8 cellular contexts compared by ENCODE assay signal in the genomic region with DNA sequence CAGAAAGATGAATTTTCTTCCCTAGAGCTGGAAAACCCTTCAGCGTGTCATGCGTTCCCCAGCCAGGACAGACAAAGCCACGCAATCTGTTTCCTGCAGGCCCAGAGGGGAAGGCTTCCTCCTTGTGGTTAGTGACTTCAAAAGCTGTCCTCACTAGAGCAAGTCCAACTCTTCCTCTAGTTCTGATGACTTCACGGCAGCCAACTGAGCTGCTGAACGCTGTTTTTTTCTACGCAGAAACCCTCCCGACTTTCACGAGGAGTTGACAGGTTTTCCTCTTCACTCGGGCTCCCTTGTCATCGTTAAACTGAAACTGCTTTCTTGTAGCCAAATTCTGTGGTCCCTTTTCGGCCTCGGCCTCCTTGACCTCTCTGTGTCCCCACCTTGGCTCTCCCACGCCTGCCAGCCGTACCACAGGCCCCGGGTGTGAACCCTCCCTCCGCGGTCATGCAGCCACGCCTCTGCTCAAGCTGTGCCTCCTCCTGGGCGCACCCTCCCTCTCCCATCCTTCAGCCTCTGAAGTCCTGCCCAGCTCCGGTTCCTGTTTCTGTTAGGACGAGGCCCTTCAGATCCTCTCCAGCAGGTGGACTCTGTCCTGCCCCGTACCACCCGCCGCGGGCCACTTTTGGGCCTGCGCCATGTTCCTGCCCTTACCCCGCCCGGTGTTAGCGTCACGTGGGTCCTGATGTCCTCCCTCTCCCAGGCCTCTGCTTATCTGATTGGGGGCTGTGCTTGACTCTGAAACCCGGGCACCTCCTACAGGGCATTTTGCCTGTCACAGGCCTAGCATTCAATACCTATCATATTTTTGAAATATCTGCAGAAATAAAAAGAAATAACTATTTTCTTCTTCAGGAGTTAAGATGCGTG. TPM values are rescaled to one million over a fixed set of nuclear protein-coding genes. Genes with fewer than 3 reads are reported as not detected.
DNase-seq lines count a peak whose midpoint lies in the region; ATAC-seq and TF ChIP-seq lines count a peak whose summit lies in the region.

No MANE protein-coding gene starts in this region.

- H3K27me3 Mint-ChIP-seq in activated CD4-positive, alpha-beta T cell treated with anti-CD3 and anti-CD28 coated beads, Interleukin-2, amount 10 ng/mL, durations not matched to agents 24 days and 14 days, result no peaks in the 10 kb centered on the region

- H3K27ac ChIP-seq in coronary artery (peak overlapping the region; percentile 80 to 93), lower lobe of right lung (peak overlapping the region; percentile 86)

- DNase-seq in NCI-H2227 (lab: John Stamatoyannopoulos, UW; ENCODE audit: unreplicated experiment), result peak; percentile 83
- peak; percentile 93 for DNase-seq in activated CD4-positive, alpha-beta T cell treated with anti-CD3 and anti-CD28 coated beads, Interleukin-2, amount 10 ng/mL, durations not matched to agents 24 days and 14 days
- peak; percentile 92 for DNase-seq in coronary artery (ENCODE audit: low spot score)
- DNase-seq in lower lobe of right lung, result peak; percentile 96
- DNase-seq in stimulated activated CD4-positive, alpha-beta T cell treated with anti-CD3 and anti-CD28 coated beads, TNF-alpha, amount 100 ng/mL, for 48 hours (ENCODE audit: low read depth in 3 of 3), result peak; percentile 57 to 71 (median 71)
- no peak for DNase-seq in NCI-H1048 (lab: John Stamatoyannopoulos, UW)

- H3K4me3 ChIP-seq in coronary artery (peak overlapping the region; percentile 66), lower lobe of right lung (peak overlapping the region; percentile 50)

- no peaks in the 10 kb centered on the region for H3K36me3 Mint-ChIP-seq in activated CD4-positive, alpha-beta T cell treated with anti-CD3 and anti-CD28 coated beads, Interleukin-2, amount 10 ng/mL, durations not matched to agents 24 days and 14 days (ENCODE audit: low read depth)

- peak overlapping the region; percentile 90 for H3K4me3 Mint-ChIP-seq in activated CD4-positive, alpha-beta T cell treated with anti-CD3 and anti-CD28 coated beads, Interleukin-2, amount 10 ng/mL, durations not matched to agents 24 days and 14 days

- H3K4me1 Mint-ChIP-seq in activated CD4-positive, alpha-beta T cell treated with anti-CD3 and anti-CD28 coated beads, Interleukin-2, amount 10 ng/mL, durations not matched to agents 24 days and 14 days, result peaks cover 28% of the 10 kb centered on the region

- H3K27ac Mint-ChIP-seq in activated CD4-positive, alpha-beta T cell treated with anti-CD3 and anti-CD28 coated beads, Interleukin-2, amount 10 ng/mL, durations not matched to agents 24 days and 14 days, result peak overlapping the region; percentile 97

- H3K36me3 ChIP-seq in lower lobe of right lung, result no peaks in the 10 kb centered on the region

- TF ChIP-seq CTCF in coronary artery (IDR thresholded peaks at IDR 0.05) (no peak), lower lobe of right lung (IDR thresholded peaks at IDR 0.05) (peak; percentile 51)

- peak; percentile 95 for ATAC-seq in GM18511 (IDR thresholded peaks at IDR 0.05; ENCODE audit: unreplicated experiment)
- peak; percentile 87 for ATAC-seq in HG02973 (IDR thresholded peaks at IDR 0.05; ENCODE audit: unreplicated experiment)
- peak; percentile 96 to 97 for ATAC-seq in lower lobe of right lung

- intact Hi-C loops in activated CD4-positive, alpha-beta T cell treated with anti-CD3 and anti-CD28 coated beads, Interleukin-2, amount 10 ng/mL, durations not matched to agents 24 days and 14 days (cut with micrococcal nuclease), result loop anchor here (1.0 to 5.0 kb wide), 3 partner anchors 41 to 168 kb away; no protein-coding TSS in a partner anchor
- intact Hi-C loops in lower lobe of right lung (cut with DNase I), result no loop called here

- H3K9me3 Mint-ChIP-seq in activated CD4-positive, alpha-beta T cell treated with anti-CD3 and anti-CD28 coated beads, Interleukin-2, amount 10 ng/mL, durations not matched to agents 24 days and 14 days, result no peaks in the 10 kb centered on the region

- peaks cover 63% of the 10 kb centered on the region for H3K4me1 ChIP-seq in lower lobe of right lung

- H3K9me3 ChIP-seq in lower lobe of right lung, result no peaks in the 10 kb centered on the region

- H3K27me3 ChIP-seq in lower lobe of right lung (ENCODE audit: low read depth), result no peaks in the 10 kb centered on the region

RNA-seq across cellular contexts. Expression of a gene that starts 39.3 kb away (rescaled TPM):
- 25.7 and 31.5 TPM in 2 replicates for total RNA-seq in activated CD4-positive, alpha-beta T cell treated with anti-CD3 and anti-CD28 coated beads, Interleukin-2, amount 10 ng/mL, durations not matched to agents 24 days and 14 days
- total RNA-seq in lower lobe of right lung, result 118 TPM
